ENCODE assay signal across 14 cellular contexts in genomic region chrX:120736989-120737388, GRCh38.
A peak's percentile ranks its signal among the peaks of the same experiment; 100 is the strongest.
DNase-seq lines count a peak whose midpoint lies in the region; ATAC-seq, FAIRE-seq and TF ChIP-seq lines count a peak whose summit lies in the region.
"Had no signal": no experiment of that assay in that cellular context is flagged by ENCODE, and none has a peak within 500 bp of the region (broad histone marks: within the 10 kb centered on the region; RNA-seq: fewer than 3 reads in every experiment).

No MANE protein-coding gene starts in this region.

- H3K4me3 ChIP-seq in fibroblast of mammary gland (ENCODE audit: control insufficient read depth, low read depth, low read length) = no peak overlapping the region
- H3K4me3 ChIP-seq: MG63, ovary had no signal

- ATAC-seq in GM21737 (IDR thresholded peaks at IDR 0.05; ENCODE audit: unreplicated experiment) = no peak
- ATAC-seq: left colon had no signal

- POLR2A ChIA-PET in RWPE1 (lab: Yijun Ruan, JAX; ENCODE audit: low non-redundant PET) = no interaction called here

- H3K27ac ChIP-seq in RWPE1 = no peak overlapping the region
- H3K27ac ChIP-seq: ovary had no signal

- no peak for FAIRE-seq in D721Med (lab: Jason Lieb, UNC)

- no peak for TF ChIP-seq CTCF in RWPE1 (conservative IDR thresholded peaks at IDR 0.05; ENCODE audit: low read depth)
- TF ChIP-seq CTCF in fibroblast of mammary gland (conservative IDR thresholded peaks at IDR 0.05; ENCODE audit: control insufficient read depth, insufficient read depth, low read depth, low read length) = no peak
- TF ChIP-seq CTCF in D721Med (IDR thresholded peaks at IDR 0.05; ENCODE audit: insufficient read depth, missing control alignments) = no peak

- CTCF ChIA-PET in RWPE1 (lab: Yijun Ruan, JAX) = no interaction called here

- DNase-seq in A172 (ENCODE audit: low spot score) (peak; percentile 48), EH (ENCODE audit: low read depth) (peak; percentile 59), RWPE1 (ENCODE audit: low spot score) (peak; percentile 19), fibroblast of mammary gland (ENCODE audit: low read depth) (peak; percentile 77), NCI-H1092 (lab: John Stamatoyannopoulos, UW) (no peak), cortex of kidney (lab: John Stamatoyannopoulos, UW) (no peak), D721Med (ENCODE audit: insufficient read length, low spot score) (no peak)
- DNase-seq: activated CD4-positive, alpha-beta T cell treated with anti-CD3 and anti-CD28 coated beads, Interleukin-2, amount 50 U/mL, for 4 hours; activated naive CD8-positive, alpha-beta T cell treated with anti-CD3 and anti-CD28 coated beads, Interleukin-2, amount 10 ng/mL, durations not matched to agents 7 days and 5 days; left colon; MG63; NCI-H2081; ovary had no signal

Comparison
In these comparisons a context has a peak if more than half of its experiments do, and no peak if none do; other contexts are left out.
1. DNase-seq: peak in A172 (single experiment), EH (single experiment), RWPE1 (single experiment) and fibroblast of mammary gland (single experiment); none in NCI-H1092 (single experiment), cortex of kidney (single experiment) and D721Med (single experiment).